In the genomic region with DNA sequence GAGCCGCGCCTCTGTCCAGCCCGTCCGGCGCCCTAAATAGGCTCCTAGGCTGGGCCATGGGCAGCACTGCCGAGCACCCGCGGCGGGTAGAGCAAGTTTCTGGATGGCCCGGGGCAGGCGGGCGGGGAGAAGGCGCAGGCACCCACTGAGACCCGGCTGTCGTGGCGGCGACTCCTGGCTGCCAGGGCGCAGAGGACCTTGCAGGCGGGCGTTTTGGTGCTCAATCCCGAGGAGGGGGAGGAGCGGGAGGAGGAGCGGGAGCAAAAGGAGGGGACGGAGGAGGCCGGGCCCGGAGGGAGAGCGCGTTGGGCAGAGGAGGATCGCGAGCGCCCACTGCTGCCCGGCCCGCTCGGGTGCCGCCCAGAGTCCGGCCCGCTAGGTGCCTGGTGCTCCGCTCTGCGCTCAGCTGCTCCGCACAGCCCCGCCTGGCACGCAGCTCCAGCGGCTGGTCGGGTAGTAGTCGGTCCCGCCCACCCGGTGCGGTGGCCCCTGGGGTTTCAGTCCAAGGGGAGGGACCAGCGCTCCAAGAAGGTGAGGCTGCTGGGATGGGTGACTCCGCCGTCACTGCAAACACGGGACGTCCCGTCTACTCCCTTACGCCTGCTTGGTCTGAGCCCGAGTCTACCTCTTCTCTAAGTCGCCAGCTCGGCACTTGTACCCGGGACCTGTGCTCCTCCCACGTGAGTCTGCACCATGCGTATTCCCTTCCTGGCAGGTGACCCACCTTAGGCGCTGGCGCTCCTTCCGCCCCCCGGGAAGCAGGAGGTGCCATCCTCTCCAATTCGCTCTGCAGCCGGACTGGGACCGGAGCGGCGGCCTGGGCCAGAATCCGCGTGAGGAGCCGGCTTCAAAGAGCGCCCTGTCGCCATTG, we compare ENCODE assay signal across 8 cellular contexts. TPM values are rescaled to one million over a fixed set of nuclear protein-coding genes. Genes with fewer than 3 reads are reported as not detected.
DNase-seq lines count a peak whose midpoint lies in the region; ATAC-seq, FAIRE-seq and TF ChIP-seq lines count a peak whose summit lies in the region.

A gene (minus strand): TSS at position 194 of the 871 bp plus-strand sequence. CDS start 28,889 bp downstream, outside the sequence.

- H3K27me3 ChIP-seq in CD4-positive, CD25-positive, alpha-beta regulatory T cell (ENCODE audit: control insufficient read depth, insufficient read depth, low read length): peaks cover 7% of the 10 kb centered on the region
- H3K27me3 ChIP-seq in astrocyte (ENCODE audit: insufficient read depth, low read length) (peaks cover 32% of the 10 kb centered on the region), hepatocyte (peaks cover 16% of the 10 kb centered on the region), prostate gland (replicated peaks; ENCODE audit: insufficient read depth) (no peaks in the 10 kb centered on the region)

- 1% methylated on average over 49 of the region's 75 CpGs for WGBS in hepatocyte (ENCODE audit: low lambda C conversion rate, missing lambda C conversion rate)
- 1% methylated on average over 73 of the region's 75 CpGs for WGBS in prostate gland

- H3K9me3 ChIP-seq in CD4-positive, CD25-positive, alpha-beta regulatory T cell (ENCODE audit: control insufficient read depth in 2 of 2, low read length in 2 of 2): no peaks in the 10 kb centered on the region
- no peaks in the 10 kb centered on the region for H3K9me3 ChIP-seq in astrocyte (ENCODE audit: insufficient read depth, low read depth, low read length)
- no peaks in the 10 kb centered on the region for H3K9me3 ChIP-seq in hepatocyte (ENCODE audit: low read depth)
- no peaks in the 10 kb centered on the region for H3K9me3 ChIP-seq in prostate gland

- H4K20me1 ChIP-seq in astrocyte (ENCODE audit: insufficient read depth, low read length) (peaks cover 3% of the 10 kb centered on the region), hepatocyte (ENCODE audit: insufficient read depth, poor library complexity, severe bottlenecking) (no peaks in the 10 kb centered on the region)

- no peaks in the 10 kb centered on the region for H3K9me2 ChIP-seq in hepatocyte (replicated peaks; ENCODE audit: insufficient read depth)

- peaks cover 0 to 18% (median 7%) of the 10 kb centered on the region in 4 donors for H3K4me1 Mint-ChIP-seq in CD4-positive, CD25-positive, alpha-beta regulatory T cell
- H3K4me1 Mint-ChIP-seq in astrocyte (ENCODE audit: low read depth, unreplicated experiment): peaks cover 7% of the 10 kb centered on the region

- ATAC-seq in CD4-positive, CD25-positive, alpha-beta regulatory T cell (ENCODE audit: low read depth in 2 of 2): peak; percentile 73 to 78
- peak; percentile 66 for ATAC-seq in GM19328 (IDR thresholded peaks at IDR 0.05; ENCODE audit: unreplicated experiment)
- peak; percentile 63 for ATAC-seq in HG03378 (IDR thresholded peaks at IDR 0.05; ENCODE audit: unreplicated experiment)

- no peaks in the 10 kb centered on the region for H3K36me3 Mint-ChIP-seq in CD4-positive, CD25-positive, alpha-beta regulatory T cell
- no peaks in the 10 kb centered on the region for H3K36me3 Mint-ChIP-seq in astrocyte (ENCODE audit: low read depth, unreplicated experiment)

- peak within 1 kb of the TSS; percentile 35 for H3K4me3 ChIP-seq in CD4-positive, CD25-positive, alpha-beta regulatory T cell (ENCODE audit: low read depth, low read length)
- H3K4me3 ChIP-seq in astrocyte (ENCODE audit: insufficient read depth, low read depth, low read length): peak within 1 kb of the TSS; percentile 77
- H3K4me3 ChIP-seq in hepatocyte: peak within 1 kb of the TSS; percentile 77
- H3K4me3 ChIP-seq in prostate gland: peak within 1 kb of the TSS; percentile 46 to 48

- no peaks in the 10 kb centered on the region for H3K36me3 ChIP-seq in CD4-positive, CD25-positive, alpha-beta regulatory T cell (ENCODE audit: control insufficient read depth, insufficient read depth, low read length)
- H3K36me3 ChIP-seq in astrocyte (ENCODE audit: insufficient read depth, low read length) (no peaks in the 10 kb centered on the region), hepatocyte (replicated peaks; ENCODE audit: insufficient read depth, low read depth) (no peaks in the 10 kb centered on the region), prostate gland (no peaks in the 10 kb centered on the region)

- H3K9ac ChIP-seq in astrocyte (ENCODE audit: low read length): peak within 1 kb of the TSS; percentile 60

- peak within 1 kb of the TSS; percentile 98 for H3K4me2 ChIP-seq in astrocyte (ENCODE audit: low read length)
- peak within 1 kb of the TSS; percentile 96 for H3K4me2 ChIP-seq in hepatocyte

- no peak within 1 kb of the TSS for H3K27ac ChIP-seq in CD4-positive, CD25-positive, alpha-beta regulatory T cell (ENCODE audit: insufficient read depth, low read length, poor library complexity, severe bottlenecking)
- H3K27ac ChIP-seq in astrocyte (ENCODE audit: low read depth, low read length) (no peak within 1 kb of the TSS), hepatocyte (peak within 1 kb of the TSS; percentile 92), prostate gland (peak within 1 kb of the TSS; percentile 8 to 56)

- peaks cover 62% of the 10 kb centered on the region for H3K27me3 Mint-ChIP-seq in CD4-positive, CD25-positive, alpha-beta regulatory T cell
- peaks cover 50% of the 10 kb centered on the region for H3K27me3 Mint-ChIP-seq in astrocyte (ENCODE audit: low read depth, unreplicated experiment)

- intact Hi-C loops in prostate gland (cut with DNase I): loop anchor here (10.0 kb wide), 1 partner anchor 844 kb away; no protein-coding TSS in a partner anchor

- H2AFZ ChIP-seq in astrocyte (ENCODE audit: low read depth, low read length) (peak within 1 kb of the TSS; percentile 88), hepatocyte (peak within 1 kb of the TSS; percentile 79)

- DNase-seq in CD4-positive, CD25-positive, alpha-beta regulatory T cell: peak; percentile 5 to 42 (median 5)
- DNase-seq in NCI-H748 (lab: John Stamatoyannopoulos, UW; ENCODE audit: unreplicated experiment) (peak; percentile 92), astrocyte (ENCODE audit: low read depth) (peak; percentile 45), hepatocyte (ENCODE audit: low spot score) (peak; percentile 94), prostate gland (ENCODE audit: low spot score) (peak; percentile 83), GM19240 (ENCODE audit: insufficient read length, low spot score) (no peak)

- no peaks in the 10 kb centered on the region for H3K79me2 ChIP-seq in astrocyte (ENCODE audit: insufficient read depth, low read length)
- H3K79me2 ChIP-seq in hepatocyte: peaks cover 5% of the 10 kb centered on the region

- peaks cover 20% of the 10 kb centered on the region for H3K4me1 ChIP-seq in CD4-positive, CD25-positive, alpha-beta regulatory T cell (ENCODE audit: control insufficient read depth, insufficient read depth, low read length, poor library complexity, severe bottlenecking)
- H3K4me1 ChIP-seq in astrocyte (ENCODE audit: insufficient read depth, low read length) (peaks cover 19% of the 10 kb centered on the region), hepatocyte (ENCODE audit: insufficient read depth) (peaks cover 13% of the 10 kb centered on the region), prostate gland (replicated peaks) (no peaks in the 10 kb centered on the region)

- peak within 1 kb of the TSS in 1 of 3 donors; percentile 48 for H3K27ac Mint-ChIP-seq in CD4-positive, CD25-positive, alpha-beta regulatory T cell
- H3K27ac Mint-ChIP-seq in astrocyte (ENCODE audit: unreplicated experiment): no peak within 1 kb of the TSS

- peak within 1 kb of the TSS; percentile 69 to 81 (median 74) for H3K4me3 Mint-ChIP-seq in CD4-positive, CD25-positive, alpha-beta regulatory T cell
- H3K4me3 Mint-ChIP-seq in astrocyte (ENCODE audit: unreplicated experiment): peak within 1 kb of the TSS; percentile 82

- no peaks in the 10 kb centered on the region for H3K9me3 Mint-ChIP-seq in CD4-positive, CD25-positive, alpha-beta regulatory T cell
- H3K9me3 Mint-ChIP-seq in astrocyte (ENCODE audit: unreplicated experiment): no peaks in the 10 kb centered on the region

- FAIRE-seq in astrocyte (lab: Jason Lieb, UNC): no peak

- peak; percentile 29 for TF ChIP-seq CTCF in astrocyte (IDR thresholded peaks at IDR 0.05; ENCODE audit: insufficient read depth, low read depth, low read length)
- TF ChIP-seq CTCF in hepatocyte (IDR thresholded peaks at IDR 0.05; ENCODE audit: poor library complexity): peak; percentile 76
- TF ChIP-seq CTCF in prostate gland (IDR thresholded peaks at IDR 0.05): peak; percentile 23 to 83 (median 70)

- peak; percentile 51 for TF ChIP-seq POLR2A in prostate gland (IDR thresholded peaks at IDR 0.05)

RNA-seq across cellular contexts. Expression of the gene that starts here (rescaled TPM):
- not detected for total RNA-seq in CD4-positive, CD25-positive, alpha-beta regulatory T cell
- under 1 TPM in 1 of 4 donors, not detected in 3; 0.08 TPM for polyA plus RNA-seq in CD4-positive, CD25-positive, alpha-beta regulatory T cell
- total RNA-seq in astrocyte (0.18 and 0.22 TPM in 2 replicates), hepatocyte (1.5 and 1.7 TPM in 2 replicates), prostate gland (1 to 10 TPM; 1.5 to 6.7 TPM)
- 6.9 and 7.4 TPM in 2 replicates for polyA plus RNA-seq in hepatocyte

Comparison
In these comparisons a context has a peak if more than half of its experiments do, and no peak if none do; other contexts are left out.
1. Peak in DNase-seq, ATAC-seq and H3K4me3 ChIP-seq in CD4-positive, CD25-positive, alpha-beta regulatory T cell; RNA of the gene not detected or under 1 TPM.
2. Peak in DNase-seq, H3K4me3 ChIP-seq, H3K9ac ChIP-seq and H3K4me2 ChIP-seq in astrocyte; RNA of the gene not detected or under 1 TPM.
3. H3K27ac ChIP-seq: peak in hepatocyte (single experiment) and prostate gland (2 of 2); none in CD4-positive, CD25-positive, alpha-beta regulatory T cell (single experiment) and astrocyte (single experiment).
4. Peak in every context shown above with its lines, with median percentiles within 50 percentile points of each other: ATAC-seq, H3K4me3 ChIP-seq and CTCF ChIP-seq.